ENCODE assay signal across 1 cellular context in the genomic region with DNA sequence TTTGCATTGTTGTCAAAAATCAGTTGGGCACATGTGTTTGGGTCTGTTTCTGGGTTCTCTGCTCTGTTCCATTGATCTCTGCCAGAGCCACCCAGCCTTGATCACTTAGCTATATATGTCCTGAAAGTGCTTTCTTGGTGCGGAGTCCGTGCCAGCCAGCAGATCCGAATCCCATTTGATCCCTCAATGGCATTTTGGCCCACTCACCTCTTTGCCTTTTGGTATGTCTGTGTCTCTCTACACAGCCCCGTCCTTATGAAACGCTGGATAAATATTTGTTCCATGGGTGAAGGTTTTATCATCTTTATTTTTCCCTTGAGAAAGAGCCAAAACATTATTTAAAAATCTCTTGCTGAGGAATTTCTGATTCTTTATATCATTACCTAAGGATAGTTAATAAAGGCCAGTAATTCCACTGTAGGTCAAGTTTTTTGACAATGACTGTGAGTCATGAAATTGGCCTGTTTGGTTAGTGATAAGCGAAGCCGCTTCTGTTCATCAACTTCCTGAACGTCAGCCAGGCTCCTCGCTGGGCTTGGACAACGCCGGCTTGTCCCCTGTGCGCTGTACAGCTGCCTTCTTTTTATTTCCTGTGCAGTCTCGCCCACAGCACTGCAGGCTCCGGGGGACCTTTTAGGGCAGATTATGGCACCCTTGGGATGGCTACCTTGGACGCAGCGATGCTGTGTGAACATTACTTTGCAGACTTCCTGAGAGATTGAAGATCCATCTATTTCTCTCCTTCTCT.
TF ChIP-seq lines count a peak whose summit lies in the region.

No MANE protein-coding gene starts in this region.

TF ChIP-seq in HepG2, 621 proteins besides CTCF, POLR2A, EP300 and RAD21 (continued from another document and continues in another):
- TF ChIP-seq ZNF598 (CRISPR knock-in tag; IDR thresholded peaks at IDR 0.05; ENCODE audit: borderline replicate concordance) (no peak; the same call in 1 of the 2 replicates), GPN1 (CRISPR knock-in tag; IDR thresholded peaks at IDR 0.05; ENCODE audit: borderline replicate concordance) (no peak), PLRG1 (conservative IDR thresholded peaks at IDR 0.05) (no peak), ATF7 (IDR thresholded peaks at IDR 0.05) (no peak), ATF7 (CRISPR knock-in tag; IDR thresholded peaks at IDR 0.05) (no peak), ZSCAN22 (CRISPR knock-in tag; IDR thresholded peaks at IDR 0.05) (no peak), MXI1 (IDR thresholded peaks at IDR 0.05; ENCODE audit: borderline replicate concordance, low read depth, low read length) (no peak), SCMH1 (CRISPR knock-in tag; IDR thresholded peaks at IDR 0.05; ENCODE audit: borderline replicate concordance) (no peak), STAT5B (CRISPR knock-in tag; IDR thresholded peaks at IDR 0.05) (no peak), ZNF558 (CRISPR knock-in tag; IDR thresholded peaks at IDR 0.05; ENCODE audit: borderline replicate concordance) (no peak), PCBP2 (optimal IDR thresholded peaks at IDR 0.05; ENCODE audit: low read depth, low read length, poor library complexity, severe bottlenecking) (no peak), RCOR2 (CRISPR knock-in tag; IDR thresholded peaks at IDR 0.05) (peak; percentile 69; the same call in 1 of the 2 replicates), TRIM24 (CRISPR knock-in tag; IDR thresholded peaks at IDR 0.05) (no peak), DNMT3B (CRISPR knock-in tag; conservative IDR thresholded peaks at IDR 0.05) (no peak), RFX3 (CRISPR knock-in tag; IDR thresholded peaks at IDR 0.05) (no peak), MTA1 (CRISPR knock-in tag; IDR thresholded peaks at IDR 0.05; ENCODE audit: borderline replicate concordance) (no peak), MAZ (IDR thresholded peaks at IDR 0.05; ENCODE audit: borderline replicate concordance, low read depth, low read length) (no peak), MAZ (CRISPR knock-in tag; IDR thresholded peaks at IDR 0.05; ENCODE audit: low read depth) (no peak), GABPB1 (CRISPR knock-in tag; IDR thresholded peaks at IDR 0.05) (peak; percentile 50), ZNF737 (CRISPR knock-in tag; IDR thresholded peaks at IDR 0.05; ENCODE audit: borderline replicate concordance) (no peak), PAX8 (CRISPR knock-in tag; IDR thresholded peaks at IDR 0.05; ENCODE audit: borderline replicate concordance) (no peak), ZBTB1 (CRISPR knock-in tag; IDR thresholded peaks at IDR 0.05; ENCODE audit: borderline replicate concordance) (no peak), KLF6 (CRISPR knock-in tag; IDR thresholded peaks at IDR 0.05) (no peak), TBP (CRISPR knock-in tag; IDR thresholded peaks at IDR 0.05) (no peak), ZNF713 (CRISPR knock-in tag; IDR thresholded peaks at IDR 0.05) (no peak), HDAC1 (CRISPR knock-in tag; IDR thresholded peaks at IDR 0.05) (peak; percentile 53), KDM6A (CRISPR knock-in tag; IDR thresholded peaks at IDR 0.05; ENCODE audit: low read depth) (no peak), ZBTB42 (CRISPR knock-in tag; IDR thresholded peaks at IDR 0.05) (no peak), ZNF564 (CRISPR knock-in tag; IDR thresholded peaks at IDR 0.05) (no peak), TBX2 (CRISPR knock-in tag; IDR thresholded peaks at IDR 0.05; ENCODE audit: borderline replicate concordance) (peak; percentile 62; the same call in 1 of the 2 replicates), NFRKB (IDR thresholded peaks at IDR 0.05) (no peak), SALL1 (CRISPR knock-in tag; IDR thresholded peaks at IDR 0.05) (peak; percentile 80)
- TF ChIP-seq, protein P1, sequence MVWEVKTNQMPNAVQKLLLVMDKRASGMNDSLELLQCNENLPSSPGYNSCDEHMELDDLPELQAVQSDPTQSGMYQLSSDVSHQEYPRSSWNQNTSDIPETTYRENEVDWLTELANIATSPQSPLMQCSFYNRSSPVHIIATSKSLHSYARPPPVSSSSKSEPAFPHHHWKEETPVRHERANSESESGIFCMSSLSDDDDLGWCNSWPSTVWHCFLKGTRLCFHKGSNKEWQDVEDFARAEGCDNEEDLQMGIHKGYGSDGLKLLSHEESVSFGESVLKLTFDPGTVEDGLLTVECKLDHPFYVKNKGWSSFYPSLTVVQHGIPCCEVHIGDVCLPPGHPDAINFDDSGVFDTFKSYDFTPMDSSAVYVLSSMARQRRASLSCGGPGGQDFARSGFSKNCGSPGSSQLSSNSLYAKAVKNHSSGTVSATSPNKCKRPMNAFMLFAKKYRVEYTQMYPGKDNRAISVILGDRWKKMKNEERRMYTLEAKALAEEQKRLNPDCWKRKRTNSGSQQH (CRISPR knock-in tag; IDR thresholded peaks at IDR 0.05; ENCODE audit: low read depth), result no peak
- TF ChIP-seq, protein P2, sequence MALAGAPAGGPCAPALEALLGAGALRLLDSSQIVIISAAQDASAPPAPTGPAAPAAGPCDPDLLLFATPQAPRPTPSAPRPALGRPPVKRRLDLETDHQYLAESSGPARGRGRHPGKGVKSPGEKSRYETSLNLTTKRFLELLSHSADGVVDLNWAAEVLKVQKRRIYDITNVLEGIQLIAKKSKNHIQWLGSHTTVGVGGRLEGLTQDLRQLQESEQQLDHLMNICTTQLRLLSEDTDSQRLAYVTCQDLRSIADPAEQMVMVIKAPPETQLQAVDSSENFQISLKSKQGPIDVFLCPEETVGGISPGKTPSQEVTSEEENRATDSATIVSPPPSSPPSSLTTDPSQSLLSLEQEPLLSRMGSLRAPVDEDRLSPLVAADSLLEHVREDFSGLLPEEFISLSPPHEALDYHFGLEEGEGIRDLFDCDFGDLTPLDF (CRISPR knock-in tag; IDR thresholded peaks at IDR 0.05), result no peak
- TF ChIP-seq, protein P3, sequence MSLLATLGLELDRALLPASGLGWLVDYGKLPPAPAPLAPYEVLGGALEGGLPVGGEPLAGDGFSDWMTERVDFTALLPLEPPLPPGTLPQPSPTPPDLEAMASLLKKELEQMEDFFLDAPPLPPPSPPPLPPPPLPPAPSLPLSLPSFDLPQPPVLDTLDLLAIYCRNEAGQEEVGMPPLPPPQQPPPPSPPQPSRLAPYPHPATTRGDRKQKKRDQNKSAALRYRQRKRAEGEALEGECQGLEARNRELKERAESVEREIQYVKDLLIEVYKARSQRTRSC (CRISPR knock-in tag; IDR thresholded peaks at IDR 0.05; ENCODE audit: low read depth), result no peak
- TF ChIP-seq, protein P4, sequence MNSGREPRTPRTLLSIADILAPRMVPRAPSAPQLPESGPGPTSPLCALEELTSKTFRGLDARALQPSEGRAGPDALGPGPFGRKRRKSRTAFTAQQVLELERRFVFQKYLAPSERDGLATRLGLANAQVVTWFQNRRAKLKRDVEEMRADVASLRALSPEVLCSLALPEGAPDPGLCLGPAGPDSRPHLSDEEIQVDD (CRISPR knock-in tag; IDR thresholded peaks at IDR 0.05; ENCODE audit: borderline replicate concordance), result no peak
- TF ChIP-seq, protein P5, sequence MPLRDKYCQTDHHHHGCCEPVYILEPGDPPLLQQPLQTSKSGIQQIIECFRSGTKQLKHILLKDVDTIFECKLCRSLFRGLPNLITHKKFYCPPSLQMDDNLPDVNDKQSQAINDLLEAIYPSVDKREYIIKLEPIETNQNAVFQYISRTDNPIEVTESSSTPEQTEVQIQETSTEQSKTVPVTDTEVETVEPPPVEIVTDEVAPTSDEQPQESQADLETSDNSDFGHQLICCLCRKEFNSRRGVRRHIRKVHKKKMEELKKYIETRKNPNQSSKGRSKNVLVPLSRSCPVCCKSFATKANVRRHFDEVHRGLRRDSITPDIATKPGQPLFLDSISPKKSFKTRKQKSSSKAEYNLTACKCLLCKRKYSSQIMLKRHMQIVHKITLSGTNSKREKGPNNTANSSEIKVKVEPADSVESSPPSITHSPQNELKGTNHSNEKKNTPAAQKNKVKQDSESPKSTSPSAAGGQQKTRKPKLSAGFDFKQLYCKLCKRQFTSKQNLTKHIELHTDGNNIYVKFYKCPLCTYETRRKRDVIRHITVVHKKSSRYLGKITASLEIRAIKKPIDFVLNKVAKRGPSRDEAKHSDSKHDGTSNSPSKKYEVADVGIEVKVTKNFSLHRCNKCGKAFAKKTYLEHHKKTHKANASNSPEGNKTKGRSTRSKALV (CRISPR knock-in tag; IDR thresholded peaks at IDR 0.05), result peak; percentile 72; the same call in 1 of the 2 replicates
- TF ChIP-seq, protein P6, sequence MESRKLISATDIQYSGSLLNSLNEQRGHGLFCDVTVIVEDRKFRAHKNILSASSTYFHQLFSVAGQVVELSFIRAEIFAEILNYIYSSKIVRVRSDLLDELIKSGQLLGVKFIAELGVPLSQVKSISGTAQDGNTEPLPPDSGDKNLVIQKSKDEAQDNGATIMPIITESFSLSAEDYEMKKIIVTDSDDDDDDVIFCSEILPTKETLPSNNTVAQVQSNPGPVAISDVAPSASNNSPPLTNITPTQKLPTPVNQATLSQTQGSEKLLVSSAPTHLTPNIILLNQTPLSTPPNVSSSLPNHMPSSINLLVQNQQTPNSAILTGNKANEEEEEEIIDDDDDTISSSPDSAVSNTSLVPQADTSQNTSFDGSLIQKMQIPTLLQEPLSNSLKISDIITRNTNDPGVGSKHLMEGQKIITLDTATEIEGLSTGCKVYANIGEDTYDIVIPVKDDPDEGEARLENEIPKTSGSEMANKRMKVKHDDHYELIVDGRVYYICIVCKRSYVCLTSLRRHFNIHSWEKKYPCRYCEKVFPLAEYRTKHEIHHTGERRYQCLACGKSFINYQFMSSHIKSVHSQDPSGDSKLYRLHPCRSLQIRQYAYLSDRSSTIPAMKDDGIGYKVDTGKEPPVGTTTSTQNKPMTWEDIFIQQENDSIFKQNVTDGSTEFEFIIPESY (CRISPR knock-in tag; IDR thresholded peaks at IDR 0.05), result no peak
- TF ChIP-seq, protein P7, sequence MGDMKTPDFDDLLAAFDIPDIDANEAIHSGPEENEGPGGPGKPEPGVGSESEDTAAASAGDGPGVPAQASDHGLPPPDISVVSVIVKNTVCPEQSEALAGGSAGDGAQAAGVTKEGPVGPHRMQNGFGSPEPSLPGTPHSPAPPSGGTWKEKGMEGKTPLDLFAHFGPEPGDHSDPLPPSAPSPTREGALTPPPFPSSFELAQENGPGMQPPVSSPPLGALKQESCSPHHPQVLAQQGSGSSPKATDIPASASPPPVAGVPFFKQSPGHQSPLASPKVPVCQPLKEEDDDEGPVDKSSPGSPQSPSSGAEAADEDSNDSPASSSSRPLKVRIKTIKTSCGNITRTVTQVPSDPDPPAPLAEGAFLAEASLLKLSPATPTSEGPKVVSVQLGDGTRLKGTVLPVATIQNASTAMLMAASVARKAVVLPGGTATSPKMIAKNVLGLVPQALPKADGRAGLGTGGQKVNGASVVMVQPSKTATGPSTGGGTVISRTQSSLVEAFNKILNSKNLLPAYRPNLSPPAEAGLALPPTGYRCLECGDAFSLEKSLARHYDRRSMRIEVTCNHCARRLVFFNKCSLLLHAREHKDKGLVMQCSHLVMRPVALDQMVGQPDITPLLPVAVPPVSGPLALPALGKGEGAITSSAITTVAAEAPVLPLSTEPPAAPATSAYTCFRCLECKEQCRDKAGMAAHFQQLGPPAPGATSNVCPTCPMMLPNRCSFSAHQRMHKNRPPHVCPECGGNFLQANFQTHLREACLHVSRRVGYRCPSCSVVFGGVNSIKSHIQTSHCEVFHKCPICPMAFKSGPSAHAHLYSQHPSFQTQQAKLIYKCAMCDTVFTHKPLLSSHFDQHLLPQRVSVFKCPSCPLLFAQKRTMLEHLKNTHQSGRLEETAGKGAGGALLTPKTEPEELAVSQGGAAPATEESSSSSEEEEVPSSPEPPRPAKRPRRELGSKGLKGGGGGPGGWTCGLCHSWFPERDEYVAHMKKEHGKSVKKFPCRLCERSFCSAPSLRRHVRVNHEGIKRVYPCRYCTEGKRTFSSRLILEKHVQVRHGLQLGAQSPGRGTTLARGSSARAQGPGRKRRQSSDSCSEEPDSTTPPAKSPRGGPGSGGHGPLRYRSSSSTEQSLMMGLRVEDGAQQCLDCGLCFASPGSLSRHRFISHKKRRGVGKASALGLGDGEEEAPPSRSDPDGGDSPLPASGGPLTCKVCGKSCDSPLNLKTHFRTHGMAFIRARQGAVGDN (CRISPR knock-in tag; IDR thresholded peaks at IDR 0.05), result peak; percentile 69
- TF ChIP-seq, protein P8, sequence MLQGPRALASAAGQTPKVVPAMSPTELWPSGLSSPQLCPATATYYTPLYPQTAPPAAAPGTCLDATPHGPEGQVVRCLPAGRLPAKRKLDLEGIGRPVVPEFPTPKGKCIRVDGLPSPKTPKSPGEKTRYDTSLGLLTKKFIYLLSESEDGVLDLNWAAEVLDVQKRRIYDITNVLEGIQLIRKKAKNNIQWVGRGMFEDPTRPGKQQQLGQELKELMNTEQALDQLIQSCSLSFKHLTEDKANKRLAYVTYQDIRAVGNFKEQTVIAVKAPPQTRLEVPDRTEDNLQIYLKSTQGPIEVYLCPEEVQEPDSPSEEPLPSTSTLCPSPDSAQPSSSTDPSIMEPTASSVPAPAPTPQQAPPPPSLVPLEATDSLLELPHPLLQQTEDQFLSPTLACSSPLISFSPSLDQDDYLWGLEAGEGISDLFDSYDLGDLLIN (CRISPR knock-in tag; IDR thresholded peaks at IDR 0.05; ENCODE audit: borderline replicate concordance), result no peak
- TF ChIP-seq, protein P9, sequence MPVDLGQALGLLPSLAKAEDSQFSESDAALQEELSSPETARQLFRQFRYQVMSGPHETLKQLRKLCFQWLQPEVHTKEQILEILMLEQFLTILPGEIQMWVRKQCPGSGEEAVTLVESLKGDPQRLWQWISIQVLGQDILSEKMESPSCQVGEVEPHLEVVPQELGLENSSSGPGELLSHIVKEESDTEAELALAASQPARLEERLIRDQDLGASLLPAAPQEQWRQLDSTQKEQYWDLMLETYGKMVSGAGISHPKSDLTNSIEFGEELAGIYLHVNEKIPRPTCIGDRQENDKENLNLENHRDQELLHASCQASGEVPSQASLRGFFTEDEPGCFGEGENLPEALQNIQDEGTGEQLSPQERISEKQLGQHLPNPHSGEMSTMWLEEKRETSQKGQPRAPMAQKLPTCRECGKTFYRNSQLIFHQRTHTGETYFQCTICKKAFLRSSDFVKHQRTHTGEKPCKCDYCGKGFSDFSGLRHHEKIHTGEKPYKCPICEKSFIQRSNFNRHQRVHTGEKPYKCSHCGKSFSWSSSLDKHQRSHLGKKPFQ (CRISPR knock-in tag; IDR thresholded peaks at IDR 0.05; ENCODE audit: insufficient replicate concordance), result no peak
- TF ChIP-seq, protein P10, sequence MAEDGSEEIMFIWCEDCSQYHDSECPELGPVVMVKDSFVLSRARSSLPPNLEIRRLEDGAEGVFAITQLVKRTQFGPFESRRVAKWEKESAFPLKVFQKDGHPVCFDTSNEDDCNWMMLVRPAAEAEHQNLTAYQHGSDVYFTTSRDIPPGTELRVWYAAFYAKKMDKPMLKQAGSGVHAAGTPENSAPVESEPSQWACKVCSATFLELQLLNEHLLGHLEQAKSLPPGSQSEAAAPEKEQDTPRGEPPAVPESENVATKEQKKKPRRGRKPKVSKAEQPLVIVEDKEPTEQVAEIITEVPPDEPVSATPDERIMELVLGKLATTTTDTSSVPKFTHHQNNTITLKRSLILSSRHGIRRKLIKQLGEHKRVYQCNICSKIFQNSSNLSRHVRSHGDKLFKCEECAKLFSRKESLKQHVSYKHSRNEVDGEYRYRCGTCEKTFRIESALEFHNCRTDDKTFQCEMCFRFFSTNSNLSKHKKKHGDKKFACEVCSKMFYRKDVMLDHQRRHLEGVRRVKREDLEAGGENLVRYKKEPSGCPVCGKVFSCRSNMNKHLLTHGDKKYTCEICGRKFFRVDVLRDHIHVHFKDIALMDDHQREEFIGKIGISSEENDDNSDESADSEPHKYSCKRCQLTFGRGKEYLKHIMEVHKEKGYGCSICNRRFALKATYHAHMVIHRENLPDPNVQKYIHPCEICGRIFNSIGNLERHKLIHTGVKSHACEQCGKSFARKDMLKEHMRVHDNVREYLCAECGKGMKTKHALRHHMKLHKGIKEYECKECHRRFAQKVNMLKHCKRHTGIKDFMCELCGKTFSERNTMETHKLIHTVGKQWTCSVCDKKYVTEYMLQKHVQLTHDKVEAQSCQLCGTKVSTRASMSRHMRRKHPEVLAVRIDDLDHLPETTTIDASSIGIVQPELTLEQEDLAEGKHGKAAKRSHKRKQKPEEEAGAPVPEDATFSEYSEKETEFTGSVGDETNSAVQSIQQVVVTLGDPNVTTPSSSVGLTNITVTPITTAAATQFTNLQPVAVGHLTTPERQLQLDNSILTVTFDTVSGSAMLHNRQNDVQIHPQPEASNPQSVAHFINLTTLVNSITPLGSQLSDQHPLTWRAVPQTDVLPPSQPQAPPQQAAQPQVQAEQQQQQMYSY (CRISPR knock-in tag; IDR thresholded peaks at IDR 0.05), result no peak
